Comparison of ENCODE assay signal across 1 cellular context in the genomic region with DNA sequence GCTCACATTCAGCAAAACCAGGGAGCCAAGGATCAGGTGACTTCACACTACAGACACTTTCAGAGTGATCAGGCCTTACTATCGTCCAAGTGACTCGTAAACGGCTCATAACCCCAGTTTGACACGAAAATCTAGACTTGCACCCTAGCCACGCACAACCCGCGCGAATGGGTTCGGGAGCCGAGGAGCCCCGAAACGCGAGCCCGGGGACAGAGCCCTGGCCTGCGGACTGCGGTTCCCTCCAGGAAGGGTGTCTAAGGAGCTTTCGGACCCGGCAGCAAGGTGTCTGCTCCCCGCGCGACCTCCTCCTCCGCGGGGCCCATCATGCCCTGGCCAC.
TF ChIP-seq lines count a peak whose summit lies in the region.

No MANE protein-coding gene starts in this region.

TF ChIP-seq in HepG2, 621 proteins besides CTCF, POLR2A, EP300 and RAD21 (continued from another document and continues in another):
- TF ChIP-seq, protein P1, sequence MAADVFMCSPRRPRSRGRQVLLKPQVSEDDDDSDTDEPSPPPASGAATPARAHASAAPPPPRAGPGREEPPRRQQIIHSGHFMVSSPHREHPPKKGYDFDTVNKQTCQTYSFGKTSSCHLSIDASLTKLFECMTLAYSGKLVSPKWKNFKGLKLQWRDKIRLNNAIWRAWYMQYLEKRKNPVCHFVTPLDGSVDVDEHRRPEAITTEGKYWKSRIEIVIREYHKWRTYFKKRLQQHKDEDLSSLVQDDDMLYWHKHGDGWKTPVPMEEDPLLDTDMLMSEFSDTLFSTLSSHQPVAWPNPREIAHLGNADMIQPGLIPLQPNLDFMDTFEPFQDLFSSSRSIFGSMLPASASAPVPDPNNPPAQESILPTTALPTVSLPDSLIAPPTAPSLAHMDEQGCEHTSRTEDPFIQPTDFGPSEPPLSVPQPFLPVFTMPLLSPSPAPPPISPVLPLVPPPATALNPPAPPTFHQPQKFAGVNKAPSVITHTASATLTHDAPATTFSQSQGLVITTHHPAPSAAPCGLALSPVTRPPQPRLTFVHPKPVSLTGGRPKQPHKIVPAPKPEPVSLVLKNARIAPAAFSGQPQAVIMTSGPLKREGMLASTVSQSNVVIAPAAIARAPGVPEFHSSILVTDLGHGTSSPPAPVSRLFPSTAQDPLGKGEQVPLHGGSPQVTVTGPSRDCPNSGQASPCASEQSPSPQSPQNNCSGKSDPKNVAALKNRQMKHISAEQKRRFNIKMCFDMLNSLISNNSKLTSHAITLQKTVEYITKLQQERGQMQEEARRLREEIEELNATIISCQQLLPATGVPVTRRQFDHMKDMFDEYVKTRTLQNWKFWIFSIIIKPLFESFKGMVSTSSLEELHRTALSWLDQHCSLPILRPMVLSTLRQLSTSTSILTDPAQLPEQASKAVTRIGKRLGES (CRISPR knock-in tag; IDR thresholded peaks at IDR 0.05; ENCODE audit: borderline replicate concordance) = 0 out of 2 replicates have a peak, but pooled peaks have one; percentile 22
- TF ChIP-seq ZNF136 (CRISPR knock-in tag; IDR thresholded peaks at IDR 0.05; ENCODE audit: low read depth) (no peak), ZNF484 (CRISPR knock-in tag; IDR thresholded peaks at IDR 0.05; ENCODE audit: borderline replicate concordance, low read depth) (no peak), ZNF382 (CRISPR knock-in tag; IDR thresholded peaks at IDR 0.05; ENCODE audit: borderline replicate concordance) (no peak), ZSCAN31 (CRISPR knock-in tag; IDR thresholded peaks at IDR 0.05; ENCODE audit: low read depth) (no peak), ZNF616 (CRISPR knock-in tag; IDR thresholded peaks at IDR 0.05; ENCODE audit: low read depth) (no peak), HOXA9 (CRISPR knock-in tag; IDR thresholded peaks at IDR 0.05; ENCODE audit: borderline replicate concordance) (peak; percentile 73; the same call in 1 of the 2 replicates), KDM5B (CRISPR knock-in tag; IDR thresholded peaks at IDR 0.05; ENCODE audit: borderline replicate concordance) (0 out of 2 replicates have a peak, but pooled peaks have one; percentile 25), MIER2 (CRISPR knock-in tag; IDR thresholded peaks at IDR 0.05) (no peak), TBX3 (IDR thresholded peaks at IDR 0.05; ENCODE audit: borderline replicate concordance) (no peak; the same call in 1 of the 2 replicates), ATF1 (CRISPR knock-in tag; IDR thresholded peaks at IDR 0.05) (no peak), ZFY (CRISPR knock-in tag; IDR thresholded peaks at IDR 0.05) (no peak; the same call in 1 of the 2 replicates), PITX1 (CRISPR knock-in tag; IDR thresholded peaks at IDR 0.05) (peak; percentile 77; the same call in 1 of the 2 replicates), SIN3A (IDR thresholded peaks at IDR 0.05; ENCODE audit: borderline replicate concordance, low read depth, low read length) (no peak), ZNF446 (CRISPR knock-in tag; IDR thresholded peaks at IDR 0.05) (0 out of 2 replicates have a peak, but pooled peaks have one; percentile 42), ZNF883 (CRISPR knock-in tag; IDR thresholded peaks at IDR 0.05; ENCODE audit: not compliant biosample characterization) (peak; percentile 11), RBAK (CRISPR knock-in tag; IDR thresholded peaks at IDR 0.05) (peak; percentile 28; the same call in 1 of the 2 replicates), DR1 (CRISPR knock-in tag; IDR thresholded peaks at IDR 0.05) (peak; percentile 33; the same call in 1 of the 2 replicates), ZNF7 (CRISPR knock-in tag; IDR thresholded peaks at IDR 0.05) (no peak), ZNF256 (CRISPR knock-in tag; conservative IDR thresholded peaks at IDR 0.05) (peak; percentile 80), NKX3-1 (CRISPR knock-in tag; IDR thresholded peaks at IDR 0.05) (peak; percentile 70; the same call in 1 of the 2 replicates), ARHGAP35 (CRISPR knock-in tag; IDR thresholded peaks at IDR 0.05; ENCODE audit: borderline replicate concordance) (0 out of 2 replicates have a peak, but pooled peaks have one; percentile 47), PHB2 (IDR thresholded peaks at IDR 0.05; ENCODE audit: partially characterized antibody) (no peak), MED1 (CRISPR knock-in tag; IDR thresholded peaks at IDR 0.05) (peak; percentile 34; the same call in 1 of the 2 replicates), DPF2 (CRISPR knock-in tag; IDR thresholded peaks at IDR 0.05; ENCODE audit: borderline replicate concordance, low read depth) (no peak), ZNF567 (CRISPR knock-in tag; IDR thresholded peaks at IDR 0.05; ENCODE audit: borderline replicate concordance) (no peak), NCOA2 (CRISPR knock-in tag; IDR thresholded peaks at IDR 0.05) (no peak), ZNF329 (CRISPR knock-in tag; IDR thresholded peaks at IDR 0.05; ENCODE audit: low read depth) (peak; percentile 66; the same call in 1 of the 2 replicates), ZNF709 (CRISPR knock-in tag; IDR thresholded peaks at IDR 0.05) (0 out of 2 replicates have a peak, but pooled peaks have one; percentile 23), ZNF781 (CRISPR knock-in tag; IDR thresholded peaks at IDR 0.05; ENCODE audit: borderline replicate concordance, not compliant biosample characterization) (peak; percentile 71), CEBPG (CRISPR knock-in tag; IDR thresholded peaks at IDR 0.05) (peak; percentile 1; the same call in 1 of the 2 replicates), FOSL2 (CRISPR knock-in tag; IDR thresholded peaks at IDR 0.05) (peak; percentile 37; the same call in 1 of the 2 replicates), ZFP90 (CRISPR knock-in tag; IDR thresholded peaks at IDR 0.05; ENCODE audit: borderline replicate concordance) (peak; percentile 81; the same call in 1 of the 2 replicates), ZBTB8A (CRISPR knock-in tag; IDR thresholded peaks at IDR 0.05; ENCODE audit: borderline replicate concordance, low read depth) (peak; percentile 6; the same call in 1 of the 2 replicates), POLR2AphosphoS2 (IDR thresholded peaks at IDR 0.05; ENCODE audit: low read depth, low read length) (no peak)
- TF ChIP-seq, protein P2, sequence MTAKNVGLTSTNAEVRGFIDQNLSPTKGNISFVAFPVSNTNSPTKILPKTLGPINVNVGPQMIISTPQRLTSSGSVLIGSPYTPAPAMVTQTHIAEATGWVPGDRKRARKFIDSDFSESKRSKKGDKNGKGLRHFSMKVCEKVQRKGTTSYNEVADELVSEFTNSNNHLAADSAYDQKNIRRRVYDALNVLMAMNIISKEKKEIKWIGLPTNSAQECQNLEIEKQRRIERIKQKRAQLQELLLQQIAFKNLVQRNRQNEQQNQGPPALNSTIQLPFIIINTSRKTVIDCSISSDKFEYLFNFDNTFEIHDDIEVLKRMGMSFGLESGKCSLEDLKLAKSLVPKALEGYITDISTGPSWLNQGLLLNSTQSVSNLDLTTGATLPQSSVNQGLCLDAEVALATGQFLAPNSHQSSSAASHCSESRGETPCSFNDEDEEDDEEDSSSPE (CRISPR knock-in tag; IDR thresholded peaks at IDR 0.05) = no peak; the same call in 1 of the 2 replicates
- TF ChIP-seq, protein P3, sequence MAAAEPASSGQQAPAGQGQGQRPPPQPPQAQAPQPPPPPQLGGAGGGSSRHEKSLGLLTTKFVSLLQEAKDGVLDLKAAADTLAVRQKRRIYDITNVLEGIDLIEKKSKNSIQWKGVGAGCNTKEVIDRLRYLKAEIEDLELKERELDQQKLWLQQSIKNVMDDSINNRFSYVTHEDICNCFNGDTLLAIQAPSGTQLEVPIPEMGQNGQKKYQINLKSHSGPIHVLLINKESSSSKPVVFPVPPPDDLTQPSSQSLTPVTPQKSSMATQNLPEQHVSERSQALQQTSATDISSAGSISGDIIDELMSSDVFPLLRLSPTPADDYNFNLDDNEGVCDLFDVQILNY (CRISPR knock-in tag; conservative IDR thresholded peaks at IDR 0.05) = 0 out of 2 replicates have a peak, but pooled peaks have one; percentile 23
- TF ChIP-seq, protein P4, sequence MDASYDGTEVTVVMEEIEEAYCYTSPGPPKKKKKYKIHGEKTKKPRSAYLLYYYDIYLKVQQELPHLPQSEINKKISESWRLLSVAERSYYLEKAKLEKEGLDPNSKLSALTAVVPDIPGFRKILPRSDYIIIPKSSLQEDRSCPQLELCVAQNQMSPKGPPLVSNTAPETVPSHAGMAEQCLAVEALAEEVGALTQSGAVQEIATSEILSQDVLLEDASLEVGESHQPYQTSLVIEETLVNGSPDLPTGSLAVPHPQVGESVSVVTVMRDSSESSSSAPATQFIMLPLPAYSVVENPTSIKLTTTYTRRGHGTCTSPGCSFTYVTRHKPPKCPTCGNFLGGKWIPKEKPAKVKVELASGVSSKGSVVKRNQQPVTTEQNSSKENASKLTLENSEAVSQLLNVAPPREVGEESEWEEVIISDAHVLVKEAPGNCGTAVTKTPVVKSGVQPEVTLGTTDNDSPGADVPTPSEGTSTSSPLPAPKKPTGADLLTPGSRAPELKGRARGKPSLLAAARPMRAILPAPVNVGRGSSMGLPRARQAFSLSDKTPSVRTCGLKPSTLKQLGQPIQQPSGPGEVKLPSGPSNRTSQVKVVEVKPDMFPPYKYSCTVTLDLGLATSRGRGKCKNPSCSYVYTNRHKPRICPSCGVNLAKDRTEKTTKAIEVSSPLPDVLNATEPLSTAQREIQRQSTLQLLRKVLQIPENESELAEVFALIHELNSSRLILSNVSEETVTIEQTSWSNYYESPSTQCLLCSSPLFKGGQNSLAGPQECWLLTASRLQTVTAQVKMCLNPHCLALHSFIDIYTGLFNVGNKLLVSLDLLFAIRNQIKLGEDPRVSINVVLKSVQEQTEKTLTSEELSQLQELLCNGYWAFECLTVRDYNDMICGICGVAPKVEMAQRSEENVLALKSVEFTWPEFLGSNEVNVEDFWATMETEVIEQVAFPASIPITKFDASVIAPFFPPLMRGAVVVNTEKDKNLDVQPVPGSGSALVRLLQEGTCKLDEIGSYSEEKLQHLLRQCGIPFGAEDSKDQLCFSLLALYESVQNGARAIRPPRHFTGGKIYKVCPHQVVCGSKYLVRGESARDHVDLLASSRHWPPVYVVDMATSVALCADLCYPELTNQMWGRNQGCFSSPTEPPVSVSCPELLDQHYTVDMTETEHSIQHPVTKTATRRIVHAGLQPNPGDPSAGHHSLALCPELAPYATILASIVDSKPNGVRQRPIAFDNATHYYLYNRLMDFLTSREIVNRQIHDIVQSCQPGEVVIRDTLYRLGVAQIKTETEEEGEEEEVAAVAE (CRISPR knock-in tag; IDR thresholded peaks at IDR 0.05; ENCODE audit: borderline replicate concordance) = no peak
- TF ChIP-seq, protein P5, sequence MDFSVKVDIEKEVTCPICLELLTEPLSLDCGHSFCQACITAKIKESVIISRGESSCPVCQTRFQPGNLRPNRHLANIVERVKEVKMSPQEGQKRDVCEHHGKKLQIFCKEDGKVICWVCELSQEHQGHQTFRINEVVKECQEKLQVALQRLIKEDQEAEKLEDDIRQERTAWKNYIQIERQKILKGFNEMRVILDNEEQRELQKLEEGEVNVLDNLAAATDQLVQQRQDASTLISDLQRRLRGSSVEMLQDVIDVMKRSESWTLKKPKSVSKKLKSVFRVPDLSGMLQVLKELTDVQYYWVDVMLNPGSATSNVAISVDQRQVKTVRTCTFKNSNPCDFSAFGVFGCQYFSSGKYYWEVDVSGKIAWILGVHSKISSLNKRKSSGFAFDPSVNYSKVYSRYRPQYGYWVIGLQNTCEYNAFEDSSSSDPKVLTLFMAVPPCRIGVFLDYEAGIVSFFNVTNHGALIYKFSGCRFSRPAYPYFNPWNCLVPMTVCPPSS (IDR thresholded peaks at IDR 0.05) = no peak
- TF ChIP-seq, protein P6, sequence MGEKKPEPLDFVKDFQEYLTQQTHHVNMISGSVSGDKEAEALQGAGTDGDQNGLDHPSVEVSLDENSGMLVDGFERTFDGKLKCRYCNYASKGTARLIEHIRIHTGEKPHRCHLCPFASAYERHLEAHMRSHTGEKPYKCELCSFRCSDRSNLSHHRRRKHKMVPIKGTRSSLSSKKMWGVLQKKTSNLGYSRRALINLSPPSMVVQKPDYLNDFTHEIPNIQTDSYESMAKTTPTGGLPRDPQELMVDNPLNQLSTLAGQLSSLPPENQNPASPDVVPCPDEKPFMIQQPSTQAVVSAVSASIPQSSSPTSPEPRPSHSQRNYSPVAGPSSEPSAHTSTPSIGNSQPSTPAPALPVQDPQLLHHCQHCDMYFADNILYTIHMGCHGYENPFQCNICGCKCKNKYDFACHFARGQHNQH (CRISPR knock-in tag; IDR thresholded peaks at IDR 0.05) = peak; percentile 73; the same call in 1 of the 2 replicates
- TF ChIP-seq, protein P7, sequence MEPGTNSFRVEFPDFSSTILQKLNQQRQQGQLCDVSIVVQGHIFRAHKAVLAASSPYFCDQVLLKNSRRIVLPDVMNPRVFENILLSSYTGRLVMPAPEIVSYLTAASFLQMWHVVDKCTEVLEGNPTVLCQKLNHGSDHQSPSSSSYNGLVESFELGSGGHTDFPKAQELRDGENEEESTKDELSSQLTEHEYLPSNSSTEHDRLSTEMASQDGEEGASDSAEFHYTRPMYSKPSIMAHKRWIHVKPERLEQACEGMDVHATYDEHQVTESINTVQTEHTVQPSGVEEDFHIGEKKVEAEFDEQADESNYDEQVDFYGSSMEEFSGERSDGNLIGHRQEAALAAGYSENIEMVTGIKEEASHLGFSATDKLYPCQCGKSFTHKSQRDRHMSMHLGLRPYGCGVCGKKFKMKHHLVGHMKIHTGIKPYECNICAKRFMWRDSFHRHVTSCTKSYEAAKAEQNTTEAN (CRISPR knock-in tag; conservative IDR thresholded peaks at IDR 0.05) = 0 out of 2 replicates have a peak, but pooled peaks have one; percentile 11
- TF ChIP-seq, protein P8, sequence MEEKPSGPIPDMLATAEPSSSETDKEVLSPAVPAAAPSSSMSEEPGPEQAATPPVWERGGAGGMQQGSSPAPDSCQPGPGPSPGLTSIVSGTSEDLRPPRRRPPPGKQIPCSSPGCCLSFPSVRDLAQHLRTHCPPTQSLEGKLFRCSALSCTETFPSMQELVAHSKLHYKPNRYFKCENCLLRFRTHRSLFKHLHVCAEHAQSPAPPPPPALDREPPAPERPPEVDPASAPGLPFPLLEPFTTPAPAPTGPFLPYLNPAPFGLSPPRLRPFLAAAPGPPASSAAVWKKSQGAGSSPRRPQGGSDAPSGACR (CRISPR knock-in tag; IDR thresholded peaks at IDR 0.05) = no peak; the same call in 1 of the 2 replicates
- TF ChIP-seq, protein P9, sequence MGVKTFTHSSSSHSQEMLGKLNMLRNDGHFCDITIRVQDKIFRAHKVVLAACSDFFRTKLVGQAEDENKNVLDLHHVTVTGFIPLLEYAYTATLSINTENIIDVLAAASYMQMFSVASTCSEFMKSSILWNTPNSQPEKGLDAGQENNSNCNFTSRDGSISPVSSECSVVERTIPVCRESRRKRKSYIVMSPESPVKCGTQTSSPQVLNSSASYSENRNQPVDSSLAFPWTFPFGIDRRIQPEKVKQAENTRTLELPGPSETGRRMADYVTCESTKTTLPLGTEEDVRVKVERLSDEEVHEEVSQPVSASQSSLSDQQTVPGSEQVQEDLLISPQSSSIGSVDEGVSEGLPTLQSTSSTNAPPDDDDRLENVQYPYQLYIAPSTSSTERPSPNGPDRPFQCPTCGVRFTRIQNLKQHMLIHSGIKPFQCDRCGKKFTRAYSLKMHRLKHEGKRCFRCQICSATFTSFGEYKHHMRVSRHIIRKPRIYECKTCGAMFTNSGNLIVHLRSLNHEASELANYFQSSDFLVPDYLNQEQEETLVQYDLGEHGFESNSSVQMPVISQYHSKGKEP (CRISPR knock-in tag; IDR thresholded peaks at IDR 0.05) = no peak
- TF ChIP-seq, protein P10, sequence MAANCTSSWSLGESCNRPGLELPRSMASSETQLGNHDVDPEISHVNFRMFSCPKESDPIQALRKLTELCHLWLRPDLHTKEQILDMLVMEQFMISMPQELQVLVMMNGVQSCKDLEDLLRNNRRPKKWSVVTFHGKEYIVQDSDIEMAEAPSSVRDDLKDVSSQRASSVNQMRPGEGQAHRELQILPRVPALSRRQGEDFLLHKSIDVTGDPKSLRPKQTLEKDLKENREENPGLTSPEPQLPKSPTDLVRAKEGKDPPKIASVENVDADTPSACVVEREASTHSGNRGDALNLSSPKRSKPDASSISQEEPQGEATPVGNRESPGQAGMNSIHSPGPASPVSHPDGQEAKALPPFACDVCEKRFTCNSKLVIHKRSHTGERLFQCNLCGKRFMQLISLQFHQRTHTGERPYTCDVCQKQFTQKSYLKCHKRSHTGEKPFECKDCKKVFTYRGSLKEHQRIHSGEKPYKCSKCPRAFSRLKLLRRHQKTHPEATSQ (CRISPR knock-in tag; IDR thresholded peaks at IDR 0.05; ENCODE audit: borderline replicate concordance) = 0 out of 2 replicates have a peak, but pooled peaks have one; percentile 45
